Comparison of ENCODE assay signal across 17 cellular contexts in the genomic region with DNA sequence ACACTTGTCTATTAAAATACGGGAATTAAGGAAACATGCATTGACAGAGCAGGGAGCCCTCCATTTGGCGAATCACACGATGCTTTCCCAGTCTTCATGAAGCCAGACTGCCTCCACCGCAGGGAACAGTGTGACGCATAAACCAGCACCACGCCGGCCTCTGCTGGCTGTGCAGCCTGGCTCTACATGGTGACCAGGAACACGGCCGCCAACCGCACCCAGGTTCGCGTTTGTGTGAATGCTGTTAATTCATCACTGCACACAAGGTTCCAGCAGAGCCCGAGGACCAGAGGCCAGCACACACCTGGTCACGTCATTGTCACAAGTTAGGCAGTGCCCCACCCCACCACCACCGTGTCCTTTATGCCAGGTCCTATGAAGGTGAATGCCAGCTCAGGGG. TPM values are rescaled to one million over a fixed set of nuclear protein-coding genes. Genes with fewer than 3 reads are reported as not detected.
A peak's percentile ranks its signal among the peaks of the same experiment; 100 is the strongest.
DNase-seq lines count a peak whose midpoint lies in the region; ATAC-seq and TF ChIP-seq lines count a peak whose summit lies in the region.
"Had no signal": no experiment of that assay in that cellular context is flagged by ENCODE, and none has a peak within 500 bp of the region (broad histone marks: within the 10 kb centered on the region; RNA-seq: fewer than 3 reads in every experiment).

No MANE protein-coding gene starts in this region.

- DNase-seq in left ventricle myocardium inferior (no peak), cardiac septum (ENCODE audit: low spot score) (no peak), T-helper 17 cell (no peak), mesenteric fat pad (ENCODE audit: low spot score) (no peak), NCI-H524 (lab: John Stamatoyannopoulos, UW) (no peak), DMS153 (lab: John Stamatoyannopoulos, UW) (no peak)
- DNase-seq in naive thymus-derived CD4-positive, alpha-beta T cell = no peak
- DNase-seq: ACHN, DMS 273 treated with DMSO at 0.1 percent for 48 hours, HFFc6, KG1, NCI-H1092, NCI-H1694 treated with DMSO at 0.1 percent for 48 hours, NCI-H748 treated with DMSO at 0.1 percent for 48 hours, PC-3 had no signal

- no peak for ATAC-seq in T-helper 17 cell
- ATAC-seq in naive thymus-derived CD4-positive, alpha-beta T cell = no peak
- ATAC-seq: PC-3 had no signal

- peak overlapping the region; percentile 94 for H3K27ac Mint-ChIP-seq in T-helper 17 cell
- H3K27ac Mint-ChIP-seq in naive thymus-derived CD4-positive, alpha-beta T cell = peak overlapping the region in 8 of 9 donors; percentile 39 to 97 (median 86)
- H3K27ac Mint-ChIP-seq: HFFc6 had no signal

- H3K4me3 Mint-ChIP-seq in T-helper 17 cell = no peak overlapping the region
- peak overlapping the region in 8 of 10 donors; percentile 57 to 85 (median 72) for H3K4me3 Mint-ChIP-seq in naive thymus-derived CD4-positive, alpha-beta T cell
- H3K4me3 Mint-ChIP-seq: HFFc6 had no signal

- H3K36me3 Mint-ChIP-seq in T-helper 17 cell (ENCODE audit: low read depth) = peaks cover 3% of the 10 kb centered on the region
- H3K36me3 Mint-ChIP-seq in naive thymus-derived CD4-positive, alpha-beta T cell = peaks cover 0 to 17% (median 9%) of the 10 kb centered on the region in 5 donors

- H3K36me3 ChIP-seq in left ventricle myocardium inferior = peaks cover 61% of the 10 kb centered on the region
- H3K36me3 ChIP-seq in naive thymus-derived CD4-positive, alpha-beta T cell (ENCODE audit: control insufficient read depth in 2 of 3, insufficient read depth in 3 of 3, low read length in 3 of 3) = peaks cover 0 to 38% (median 5%) of the 10 kb centered on the region in 3 experiments

- H3K27ac ChIP-seq in left ventricle myocardium inferior (replicated peaks) = peak overlapping the region; percentile 42
- H3K27ac ChIP-seq in naive thymus-derived CD4-positive, alpha-beta T cell (ENCODE audit: low read depth, low read length) = peak overlapping the region; percentile 38

- no peaks in the 10 kb centered on the region for H3K27me3 Mint-ChIP-seq in T-helper 17 cell
- H3K27me3 Mint-ChIP-seq in naive thymus-derived CD4-positive, alpha-beta T cell = no peaks in the 10 kb centered on the region

- no peak for TF ChIP-seq CTCF in left ventricle myocardium inferior (IDR thresholded peaks at IDR 0.05; ENCODE audit: borderline replicate concordance)

- H3K4me1 Mint-ChIP-seq in T-helper 17 cell = peaks cover 24% of the 10 kb centered on the region
- peaks cover 19 to 54% (median 44%) of the 10 kb centered on the region in 7 donors for H3K4me1 Mint-ChIP-seq in naive thymus-derived CD4-positive, alpha-beta T cell

- no peaks in the 10 kb centered on the region for H3K9me3 ChIP-seq in left ventricle myocardium inferior (replicated peaks)
- H3K9me3 ChIP-seq in T-helper 17 cell (ENCODE audit: control insufficient read depth, low read length, poor library complexity, severe bottlenecking) = no peaks in the 10 kb centered on the region
- no peaks in the 10 kb centered on the region for H3K9me3 ChIP-seq in naive thymus-derived CD4-positive, alpha-beta T cell (ENCODE audit: control insufficient read depth in 2 of 3, low read length in 3 of 3)

- POLR2A ChIA-PET in naive thymus-derived CD4-positive, alpha-beta T cell (lab: Charles Lee) = interaction anchor here (2.0 to 4.0 kb wide), 2 partner anchors 15 to 25 kb away, joined by 7 to 27 read pairs; no protein-coding TSS in a partner anchor

- H3K9me3 Mint-ChIP-seq in naive thymus-derived CD4-positive, alpha-beta T cell = no peaks in the 10 kb centered on the region
- H3K9me3 Mint-ChIP-seq: HFFc6 had no signal

- intact Hi-C loops in left ventricle myocardium inferior (cut with micrococcal nuclease) (loop anchor here (10.0 kb wide), 1 partner anchor 65 kb away; the partner anchor contains the start of gene TELO2), cardiac septum (cut with DNase I) (no loop called here)
- intact Hi-C loops in naive thymus-derived CD4-positive, alpha-beta T cell (cut with micrococcal nuclease) = no loop called here

- H3K4me1 ChIP-seq in left ventricle myocardium inferior = peaks cover 20% of the 10 kb centered on the region
- peaks cover 20 to 45% of the 10 kb centered on the region in 2 donors for H3K4me1 ChIP-seq in naive thymus-derived CD4-positive, alpha-beta T cell (ENCODE audit: control insufficient read depth in 2 of 2, insufficient read depth in 2 of 2, low read length in 2 of 2)

- H3K27me3 ChIP-seq in left ventricle myocardium inferior (ENCODE audit: low read depth) = no peaks in the 10 kb centered on the region
- H3K27me3 ChIP-seq in naive thymus-derived CD4-positive, alpha-beta T cell (ENCODE audit: control insufficient read depth in 2 of 2, insufficient read depth in 2 of 2, low read length in 2 of 2) = no peaks in the 10 kb centered on the region

- CTCF ChIA-PET in naive thymus-derived CD4-positive, alpha-beta T cell (lab: Charles Lee) = no interaction called here

- H3K4me3 ChIP-seq in left ventricle myocardium inferior = no peak overlapping the region
- H3K4me3 ChIP-seq in naive thymus-derived CD4-positive, alpha-beta T cell (ENCODE audit: low read length) = no peak overlapping the region

RNA-seq across cellular contexts. Expression of gene TMEM204, which starts 26.7 kb away (rescaled TPM):
- 27.1 TPM for total RNA-seq in left ventricle myocardium inferior
- total RNA-seq in cardiac septum = 19.8 TPM
- total RNA-seq in T-helper 17 cell = 10 to 100 TPM; 22.2 to 23.4 TPM
- 100 to 1,000 TPM in 2 of 5 experiments, 10 to 100 TPM in 3; 26.3 to 162 (median 47.5) TPM for total RNA-seq in naive thymus-derived CD4-positive, alpha-beta T cell
- polyA plus RNA-seq in naive thymus-derived CD4-positive, alpha-beta T cell = 100 to 1,000 TPM; 152 to 186 TPM
- total RNA-seq in mesenteric fat pad = 37.2 TPM
- total RNA-seq: H1, MCF 10A, PC-3 had no signal
- polyA plus RNA-seq: H1 had no signal

RNA-seq across cellular contexts. Expression of gene IFT140, which starts 51.7 kb away (rescaled TPM):
- total RNA-seq in left ventricle myocardium inferior (7.5 TPM), cardiac septum (10.5 TPM), T-helper 17 cell (1 to 10 TPM; 5.5 to 7.9 TPM), mesenteric fat pad (12.7 TPM)
- 10 to 100 TPM in 1 of 5 experiments, 1 to 10 TPM in 4; 7.3 to 10.6 (median 8.1) TPM for total RNA-seq in naive thymus-derived CD4-positive, alpha-beta T cell
- polyA plus RNA-seq in naive thymus-derived CD4-positive, alpha-beta T cell = 10 to 100 TPM in 1 of 2 donors, 1 to 10 TPM in 1; 8.9 to 13.5 TPM

RNA-seq across cellular contexts. Expression of gene CRAMP1, which starts 52.0 kb away (rescaled TPM):
- total RNA-seq in left ventricle myocardium inferior = 12.3 TPM
- 12.4 TPM for total RNA-seq in cardiac septum
- total RNA-seq in T-helper 17 cell = 10 to 100 TPM; 22.8 to 28.6 TPM
- total RNA-seq in naive thymus-derived CD4-positive, alpha-beta T cell = 10 to 100 TPM; 27.0 to 33.2 (median 31.3) TPM
- polyA plus RNA-seq in naive thymus-derived CD4-positive, alpha-beta T cell = 1 to 10 TPM; 2.1 to 5.0 TPM
- total RNA-seq in mesenteric fat pad = 15.4 TPM
